In genomic region chr19:13982773-13983172, GRCh38 we compare ENCODE assay signal across 1 cellular context.
TF ChIP-seq lines count a peak whose summit lies in the region.

No MANE protein-coding gene starts in this region.

TF ChIP-seq in H1, 55 proteins besides CTCF, POLR2A, EP300 and RAD21:
- TF ChIP-seq SRF (IDR thresholded peaks at IDR 0.05; ENCODE audit: low read depth, low read length) = no peak
- TF ChIP-seq CHD7 (IDR thresholded peaks at IDR 0.05; ENCODE audit: insufficient replicate concordance, low read length) = no peak
- TF ChIP-seq BRCA1 (IDR thresholded peaks at IDR 0.05; ENCODE audit: low read depth, low read length) = no peak
- TF ChIP-seq KDM4A (IDR thresholded peaks at IDR 0.05; ENCODE audit: low read depth, low read length, severe bottlenecking) = no peak
- no peak for TF ChIP-seq ZNF274 (IDR thresholded peaks at IDR 0.05; ENCODE audit: borderline replicate concordance, extremely low read depth, low read length)
- no peak for TF ChIP-seq JUND (IDR thresholded peaks at IDR 0.05; ENCODE audit: low read length)
- TF ChIP-seq RNF2 (IDR thresholded peaks at IDR 0.05; ENCODE audit: borderline replicate concordance, low read depth, low read length, missing control alignments, poor library complexity, severe bottlenecking) = no peak
- no peak for TF ChIP-seq JUN (IDR thresholded peaks at IDR 0.05; ENCODE audit: low read depth, low read length)
- TF ChIP-seq TAF1 (IDR thresholded peaks at IDR 0.05; ENCODE audit: low read depth, low read length) = no peak
- no peak for TF ChIP-seq CHD2 (IDR thresholded peaks at IDR 0.05; ENCODE audit: low read length)
